In the genomic region with DNA sequence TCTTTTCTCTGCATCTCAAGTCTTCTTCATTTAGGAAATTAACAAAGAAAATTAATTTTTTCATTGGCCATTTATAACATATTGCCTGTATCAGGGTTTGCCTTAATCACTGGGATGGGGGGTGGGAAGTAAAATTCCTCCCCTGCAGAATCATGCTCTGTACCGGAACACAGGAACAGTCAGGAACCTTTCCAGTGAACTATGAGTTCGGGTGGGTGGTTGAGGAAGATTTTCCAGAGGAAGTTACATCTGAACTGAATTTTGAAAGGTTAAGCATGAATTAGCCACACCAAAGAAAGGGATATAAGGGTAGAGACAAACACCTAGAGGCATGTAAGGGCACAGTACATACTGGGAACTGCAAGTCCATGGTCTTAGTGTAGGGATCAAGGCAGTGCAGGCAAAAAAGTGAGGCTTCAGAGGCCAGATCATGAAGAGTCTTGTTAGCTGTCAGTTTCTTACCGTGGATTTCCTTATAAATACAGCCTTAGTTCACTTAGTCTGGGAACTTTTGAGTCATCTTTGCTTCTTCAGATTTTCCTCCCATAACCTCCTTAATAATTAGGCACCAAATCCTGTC, we compare ENCODE assay signal across 18 cellular contexts. TPM values are rescaled to one million over a fixed set of nuclear protein-coding genes. Genes with fewer than 3 reads are reported as not detected.
DNase-seq lines count a peak whose midpoint lies in the region; ATAC-seq and TF ChIP-seq lines count a peak whose summit lies in the region.
"Had no signal": no experiment of that assay in that cellular context is flagged by ENCODE, and none has a peak within 500 bp of the region (broad histone marks: within the 10 kb centered on the region; RNA-seq: fewer than 3 reads in every experiment).

No MANE protein-coding gene starts in this region.

- no peak for DNase-seq in activated T-cell treated with anti-CD3 and anti-CD28 coated beads, Interleukin-2, amount 50 U/mL, for 4 hours
- no peak for DNase-seq in activated T-cell treated with anti-CD3 and anti-CD28 coated beads, Interleukin-2, amount 50 U/mL, for 1 hour
- no peak for DNase-seq in activated T-helper 2 cell treated with anti-CD3 and anti-CD28 coated beads, Interferon-gamma antibody, Interleukin-2, Interleukin-4, amounts not matched to agents 10 μg/mL and 5 μg/mL and 100 μg/mL, durations not matched to agents 14 hours and 24 hours and 36 hours (ENCODE audit: low spot score)
- DNase-seq in stimulated activated effector memory CD8-positive, alpha-beta T cell treated with anti-CD3 and anti-CD28 coated beads, Interleukin-12 subunit alpha, Interleukin-12 subunit beta, amount 100 ng/mL, for 72 hours (ENCODE audit: low spot score in 2 of 2) = no peak
- no peak for DNase-seq in DMS 273 treated with DMSO at 0.1 percent for 48 hours (lab: John Stamatoyannopoulos, UW)
- DNase-seq: amniotic stem cell; colonic mucosa; kidney glomerular epithelial cell; NCI-H2107; stimulated activated naive CD4-positive, alpha-beta T cell had no signal

- peaks cover 54% of the 10 kb centered on the region for H3K4me1 Mint-ChIP-seq in activated T-cell treated with anti-CD3 and anti-CD28 coated beads, Interleukin-2, amount 50 U/mL, for 4 hours (ENCODE audit: low read depth)
- peaks cover 15% of the 10 kb centered on the region for H3K4me1 Mint-ChIP-seq in activated T-helper 2 cell treated with anti-CD3 and anti-CD28 coated beads, Interferon-gamma antibody, Interleukin-2, Interleukin-4, amounts not matched to agents 10 μg/mL and 5 μg/mL and 100 μg/mL, durations not matched to agents 14 hours and 24 hours and 36 hours (ENCODE audit: low read depth)
- no peaks in the 10 kb centered on the region for H3K4me1 Mint-ChIP-seq in stimulated activated effector memory CD8-positive, alpha-beta T cell treated with anti-CD3 and anti-CD28 coated beads, Interleukin-12 subunit alpha, Interleukin-12 subunit beta, amount 100 ng/mL, for 72 hours

- intact Hi-C loops in activated T-helper 2 cell treated with anti-CD3 and anti-CD28 coated beads, Interferon-gamma antibody, Interleukin-2, Interleukin-4, amounts not matched to agents 10 μg/mL and 5 μg/mL and 100 μg/mL, durations not matched to agents 14 hours and 24 hours and 36 hours (cut with micrococcal nuclease) = no loop called here

- H3K36me3 Mint-ChIP-seq in activated T-cell treated with anti-CD3 and anti-CD28 coated beads, Interleukin-2, amount 50 U/mL, for 4 hours (ENCODE audit: insufficient read depth) = peaks cover 4% of the 10 kb centered on the region
- H3K36me3 Mint-ChIP-seq in activated T-helper 2 cell treated with anti-CD3 and anti-CD28 coated beads, Interferon-gamma antibody, Interleukin-2, Interleukin-4, amounts not matched to agents 10 μg/mL and 5 μg/mL and 100 μg/mL, durations not matched to agents 14 hours and 24 hours and 36 hours (ENCODE audit: low read depth) = no peaks in the 10 kb centered on the region
- H3K36me3 Mint-ChIP-seq in stimulated activated effector memory CD8-positive, alpha-beta T cell treated with anti-CD3 and anti-CD28 coated beads, Interleukin-12 subunit alpha, Interleukin-12 subunit beta, amount 100 ng/mL, for 72 hours = no peaks in the 10 kb centered on the region

- 73 to 80% methylated on average over 3 of the region's 3 CpGs for WGBS in gastroesophageal sphincter (ENCODE audit: low coverage in 1 of 2), 2 donors

- H3K36me3 ChIP-seq in gastroesophageal sphincter = no peaks in the 10 kb centered on the region
- H3K36me3 ChIP-seq: colonic mucosa, HAP-1 had no signal

- peak overlapping the region; percentile 28 for H3K4me3 Mint-ChIP-seq in activated T-cell treated with anti-CD3 and anti-CD28 coated beads, Interleukin-2, amount 50 U/mL, for 4 hours
- H3K4me3 Mint-ChIP-seq in activated T-helper 2 cell treated with anti-CD3 and anti-CD28 coated beads, Interferon-gamma antibody, Interleukin-2, Interleukin-4, amounts not matched to agents 10 μg/mL and 5 μg/mL and 100 μg/mL, durations not matched to agents 14 hours and 24 hours and 36 hours (ENCODE audit: low read depth) = no peak overlapping the region
- H3K4me3 Mint-ChIP-seq in stimulated activated effector memory CD8-positive, alpha-beta T cell treated with anti-CD3 and anti-CD28 coated beads, Interleukin-12 subunit alpha, Interleukin-12 subunit beta, amount 100 ng/mL, for 72 hours = no peak overlapping the region

- H3K27me3 Mint-ChIP-seq in activated T-cell treated with anti-CD3 and anti-CD28 coated beads, Interleukin-2, amount 50 U/mL, for 4 hours (ENCODE audit: low read depth) = no peaks in the 10 kb centered on the region
- no peaks in the 10 kb centered on the region for H3K27me3 Mint-ChIP-seq in activated T-helper 2 cell treated with anti-CD3 and anti-CD28 coated beads, Interferon-gamma antibody, Interleukin-2, Interleukin-4, amounts not matched to agents 10 μg/mL and 5 μg/mL and 100 μg/mL, durations not matched to agents 14 hours and 24 hours and 36 hours (ENCODE audit: low read depth)

- no peak for TF ChIP-seq CTCF in gastroesophageal sphincter (IDR thresholded peaks at IDR 0.05)

- TF ChIP-seq POLR2A in gastroesophageal sphincter (IDR thresholded peaks at IDR 0.05) = no peak

- H3K27ac Mint-ChIP-seq in activated T-helper 2 cell treated with anti-CD3 and anti-CD28 coated beads, Interferon-gamma antibody, Interleukin-2, Interleukin-4, amounts not matched to agents 10 μg/mL and 5 μg/mL and 100 μg/mL, durations not matched to agents 14 hours and 24 hours and 36 hours = peak overlapping the region; percentile 23
- H3K27ac Mint-ChIP-seq in stimulated activated effector memory CD8-positive, alpha-beta T cell treated with anti-CD3 and anti-CD28 coated beads, Interleukin-12 subunit alpha, Interleukin-12 subunit beta, amount 100 ng/mL, for 72 hours = peak overlapping the region; percentile 2

- no peaks in the 10 kb centered on the region for H3K9me3 ChIP-seq in gastroesophageal sphincter
- H3K9me3 ChIP-seq: colonic mucosa, HAP-1 had no signal

- H3K27me3 ChIP-seq in gastroesophageal sphincter = no peaks in the 10 kb centered on the region
- H3K27me3 ChIP-seq: colonic mucosa had no signal

- H3K9me3 Mint-ChIP-seq in activated T-cell treated with anti-CD3 and anti-CD28 coated beads, Interleukin-2, amount 50 U/mL, for 4 hours = no peaks in the 10 kb centered on the region
- no peaks in the 10 kb centered on the region for H3K9me3 Mint-ChIP-seq in activated T-helper 2 cell treated with anti-CD3 and anti-CD28 coated beads, Interferon-gamma antibody, Interleukin-2, Interleukin-4, amounts not matched to agents 10 μg/mL and 5 μg/mL and 100 μg/mL, durations not matched to agents 14 hours and 24 hours and 36 hours
- H3K9me3 Mint-ChIP-seq in stimulated activated effector memory CD8-positive, alpha-beta T cell treated with anti-CD3 and anti-CD28 coated beads, Interleukin-12 subunit alpha, Interleukin-12 subunit beta, amount 100 ng/mL, for 72 hours = no peaks in the 10 kb centered on the region

- peak; percentile 53 to 71 for ATAC-seq in activated T-cell treated with anti-CD3 and anti-CD28 coated beads, Interleukin-2, amount 50 U/mL, for 4 hours
- ATAC-seq in esophagus mucosa (peak; percentile 91), GM18870 (IDR thresholded peaks at IDR 0.05; ENCODE audit: unreplicated experiment) (no peak), gastroesophageal sphincter (no peak)
- ATAC-seq in stimulated activated effector memory CD8-positive, alpha-beta T cell treated with anti-CD3 and anti-CD28 coated beads, Interleukin-12 subunit alpha, Interleukin-12 subunit beta, amount 100 ng/mL, for 72 hours = no peak
- ATAC-seq: Panc1, SK-N-SH treated with all-trans-retinoic acid at 6 μM for 48 hours had no signal

- no peak for TF ChIP-seq EP300 in gastroesophageal sphincter (IDR thresholded peaks at IDR 0.05)

- no peak overlapping the region for H3K4me3 ChIP-seq in gastroesophageal sphincter
- H3K4me3 ChIP-seq: colonic mucosa, HAP-1, skin epidermis had no signal

- H3K27ac ChIP-seq in gastroesophageal sphincter = no peak overlapping the region
- H3K27ac ChIP-seq: colonic mucosa, parathyroid adenoma had no signal

- H3K4me1 ChIP-seq in gastroesophageal sphincter = no peaks in the 10 kb centered on the region
- H3K4me1 ChIP-seq: colonic mucosa, HAP-1, parathyroid adenoma had no signal

RNA-seq across cellular contexts. Expression of a gene that starts 55.6 kb away (rescaled TPM):
- 10 to 100 TPM in 2 of 3 donors, 1 to 10 TPM in 1; 9.2 to 12.0 (median 10.8) TPM for total RNA-seq in activated T-cell treated with anti-CD3 and anti-CD28 coated beads, Interleukin-2, amount 50 U/mL, for 4 hours
- 8.3 and 9.2 TPM in 2 replicates for total RNA-seq in activated T-helper 2 cell treated with anti-CD3 and anti-CD28 coated beads, Interferon-gamma antibody, Interleukin-2, Interleukin-4, amounts not matched to agents 10 μg/mL and 5 μg/mL and 100 μg/mL, durations not matched to agents 14 hours and 24 hours and 36 hours
- total RNA-seq in esophagus mucosa (10.0 TPM), gastroesophageal sphincter (1 to 10 TPM; 3.6 to 9.7 (median 4.6) TPM)

Comparison
In these comparisons a context has a peak if more than half of its experiments do, and no peak if none do; other contexts are left out.
1. ATAC-seq: peak in activated T-cell treated with anti-CD3 and anti-CD28 coated beads, Interleukin-2, amount 50 U/mL, for 4 hours (2 of 2) and esophagus mucosa (single experiment); none in stimulated activated effector memory CD8-positive, alpha-beta T cell treated with anti-CD3 and anti-CD28 coated beads, Interleukin-12 subunit alpha, Interleukin-12 subunit beta, amount 100 ng/mL, for 72 hours (single experiment), GM18870 (single experiment) and gastroesophageal sphincter (single experiment).